In the genomic region with DNA sequence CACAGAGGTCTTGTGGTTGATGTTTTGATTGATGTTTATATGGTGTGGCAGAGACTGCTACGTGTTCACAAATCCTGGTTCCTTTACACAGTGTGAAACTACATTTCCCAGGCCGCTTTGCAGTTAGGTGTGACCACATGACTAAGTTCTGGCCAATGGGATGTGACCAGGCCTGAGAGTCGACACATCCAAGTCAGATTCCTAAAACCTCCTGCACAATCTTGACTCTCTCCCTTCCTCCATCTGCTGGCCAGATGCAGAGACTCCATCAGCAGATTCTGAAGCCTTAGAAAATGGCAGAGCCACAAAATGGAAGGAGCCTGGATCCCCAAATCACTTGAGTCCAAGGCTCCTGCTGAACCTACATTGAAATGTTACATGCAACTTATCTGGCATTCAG, we compare ENCODE assay signal across 8 cellular contexts. TPM values are rescaled to one million over a fixed set of nuclear protein-coding genes. Genes with fewer than 3 reads are reported as not detected.
DNase-seq lines count a peak whose midpoint lies in the region; ATAC-seq and TF ChIP-seq lines count a peak whose summit lies in the region.

No MANE protein-coding gene starts in this region.

- H3K79me2 ChIP-seq in SU-DHL-6 (ENCODE audit: insufficient read depth, low read length): no peaks in the 10 kb centered on the region

- H3K9me3 Mint-ChIP-seq in T-helper 2 cell treated with Interferon-gamma antibody and Interleukin-4, amounts not matched to agents 5 μg/mL and 100 μg/mL, for 36 hours: no peaks in the 10 kb centered on the region

- peak overlapping the region; percentile 15 for H2AFZ ChIP-seq in SU-DHL-6 (ENCODE audit: low read depth, low read length, severe bottlenecking)

- H3K27me3 ChIP-seq in H7 (ENCODE audit: control insufficient read depth, insufficient read depth, low read length) (no peaks in the 10 kb centered on the region), SU-DHL-6 (ENCODE audit: low read length) (no peaks in the 10 kb centered on the region), gastrocnemius medialis (no peaks in the 10 kb centered on the region)

- TF ChIP-seq CTCF in SU-DHL-6 (IDR thresholded peaks at IDR 0.05; ENCODE audit: insufficient read depth, low read length, poor library complexity, severe bottlenecking) (no peak), gastrocnemius medialis (IDR thresholded peaks at IDR 0.05 in 4 of 5, conservative IDR thresholded peaks at IDR 0.05 in 1 of 5) (no peak)

- no peaks in the 10 kb centered on the region for H4K20me1 ChIP-seq in SU-DHL-6 (ENCODE audit: low read depth, low read length)

- H3K4me1 ChIP-seq in gastrocnemius medialis: no peaks in the 10 kb centered on the region

- H3K9me3 ChIP-seq in SU-DHL-6 (ENCODE audit: insufficient read depth, low read length) (no peaks in the 10 kb centered on the region), gastrocnemius medialis (no peaks in the 10 kb centered on the region)

- in situ Hi-C loops in gastrocnemius medialis (cut with MboI; ENCODE audit: low sequenced_read_pairs in 4 of 4): no loop called here

- H3F3A ChIP-seq in SU-DHL-6 (ENCODE audit: insufficient read depth): no peaks in the 10 kb centered on the region; the same call in 1 of the 2 replicates

- DNase-seq in AG08395 (ENCODE audit: low spot score): peak; percentile 87
- peak; percentile 89 for DNase-seq in H7
- DNase-seq in hepatic stellate cell (ENCODE audit: low spot score): peak; percentile 87
- no peak for DNase-seq in stimulated activated CD4-positive, alpha-beta T cell treated with anti-CD3 and anti-CD28 coated beads, Interleukin-4, amount 100 ng/mL, for 1 hour
- no peak for DNase-seq in gastrocnemius medialis
- no peak for DNase-seq in T-helper 2 cell treated with Interferon-gamma antibody and Interleukin-4, amounts not matched to agents 5 μg/mL and 100 μg/mL, for 36 hours (ENCODE audit: low spot score)

- intact Hi-C loops in gastrocnemius medialis (cut with DNase I; ENCODE audit: low total_unique reads): no loop called here

- H3K4me2 ChIP-seq in SU-DHL-6 (ENCODE audit: low read depth, low read length, poor library complexity, severe bottlenecking): no peak overlapping the region

- H3K4me3 ChIP-seq in H7 (ENCODE audit: insufficient read depth, low read depth, low read length) (no peak overlapping the region), SU-DHL-6 (ENCODE audit: insufficient read depth, low read length, poor library complexity, severe bottlenecking) (no peak overlapping the region), gastrocnemius medialis (no peak overlapping the region)

- no peak for ATAC-seq in GM18511 (IDR thresholded peaks at IDR 0.05; ENCODE audit: unreplicated experiment)
- no peak for ATAC-seq in gastrocnemius medialis

- no peak for TF ChIP-seq POLR2A in gastrocnemius medialis (IDR thresholded peaks at IDR 0.05)

- H3K27ac Mint-ChIP-seq in T-helper 2 cell treated with Interferon-gamma antibody and Interleukin-4, amounts not matched to agents 5 μg/mL and 100 μg/mL, for 36 hours: no peak overlapping the region

- peaks cover 5% of the 10 kb centered on the region for H3K4me1 Mint-ChIP-seq in T-helper 2 cell treated with Interferon-gamma antibody and Interleukin-4, amounts not matched to agents 5 μg/mL and 100 μg/mL, for 36 hours (ENCODE audit: low read depth)

- H3K36me3 ChIP-seq in H7 (replicated peaks; ENCODE audit: control insufficient read depth, insufficient read depth, low read length): peaks cover 51% of the 10 kb centered on the region
- H3K36me3 ChIP-seq in SU-DHL-6 (ENCODE audit: low read length): no peaks in the 10 kb centered on the region
- no peaks in the 10 kb centered on the region for H3K36me3 ChIP-seq in gastrocnemius medialis

- H3K4me3 Mint-ChIP-seq in T-helper 2 cell treated with Interferon-gamma antibody and Interleukin-4, amounts not matched to agents 5 μg/mL and 100 μg/mL, for 36 hours: no peak overlapping the region

- no peak overlapping the region for H3K9ac ChIP-seq in SU-DHL-6 (ENCODE audit: low read length)

- no peaks in the 10 kb centered on the region for H3K27me3 Mint-ChIP-seq in T-helper 2 cell treated with Interferon-gamma antibody and Interleukin-4, amounts not matched to agents 5 μg/mL and 100 μg/mL, for 36 hours (ENCODE audit: low read depth)

- H3K27ac ChIP-seq in SU-DHL-6 (ENCODE audit: low read depth, low read length) (no peak overlapping the region), gastrocnemius medialis (no peak overlapping the region)

- no peaks in the 10 kb centered on the region for H3K9me2 ChIP-seq in SU-DHL-6 (replicated peaks; ENCODE audit: insufficient read depth, low read length)

- peaks cover 5% of the 10 kb centered on the region for H3K36me3 Mint-ChIP-seq in T-helper 2 cell treated with Interferon-gamma antibody and Interleukin-4, amounts not matched to agents 5 μg/mL and 100 μg/mL, for 36 hours (ENCODE audit: low read depth)

RNA-seq across cellular contexts. Expression of a gene that starts 12.6 kb away (rescaled TPM):
- total RNA-seq in H7 (2014; rRNA removed; shearing (Covaris generic)): 0.44 TPM in 1 of 2 replicates, not detected in the other
- total RNA-seq in gastrocnemius medialis: 1 to 10 TPM; 1.6 to 8.5 (median 2.3) TPM

RNA-seq across cellular contexts. Expression of a gene that starts 14.4 kb away (rescaled TPM):
- total RNA-seq in H7 (2014; rRNA removed; shearing (Covaris generic)): 110 and 155 TPM in 2 replicates
- total RNA-seq in gastrocnemius medialis: 10 to 100 TPM in 2 of 4 donors, 1 to 10 TPM in 2; 6.1 to 12.6 (median 9.5) TPM

RNA-seq across cellular contexts. Expression of a gene that starts 15.8 kb away (rescaled TPM):
- total RNA-seq in H7 (2014; rRNA removed; shearing (Covaris generic)): 3.6 and 4.3 TPM in 2 replicates
- total RNA-seq in gastrocnemius medialis: not detected

RNA-seq across cellular contexts. Expression of a gene that starts 22.8 kb away (rescaled TPM):
- 0.24 and 4.3 TPM in 2 replicates for total RNA-seq in H7 (2014; rRNA removed; shearing (Covaris generic))
- total RNA-seq in gastrocnemius medialis: 1 to 10 TPM in 1 of 4 donors, under 1 TPM in 2, not detected in 1; 0.13 to 4.3 (median 0.36) TPM

RNA-seq across cellular contexts. Expression of a gene that starts 40.2 kb away (rescaled TPM):
- total RNA-seq in H7 (2014; rRNA removed; shearing (Covaris generic)): 0.21 and 0.26 TPM in 2 replicates
- total RNA-seq in gastrocnemius medialis: not detected

Comparison
In these comparisons a context has a peak if more than half of its experiments do, and no peak if none do; other contexts are left out.
1. DNase-seq: peak in AG08395 (single experiment), H7 (single experiment) and hepatic stellate cell (single experiment); none in stimulated activated CD4-positive, alpha-beta T cell treated with anti-CD3 and anti-CD28 coated beads, Interleukin-4, amount 100 ng/mL, for 1 hour (single experiment), gastrocnemius medialis (0 of 2) and T-helper 2 cell treated with Interferon-gamma antibody and Interleukin-4, amounts not matched to agents 5 μg/mL and 100 μg/mL, for 36 hours (single experiment).